Comparison of ENCODE assay signal across 25 cellular contexts in genomic region chr6:142706200-142706599, GRCh38.
DNase-seq lines count a peak whose midpoint lies in the region; ATAC-seq, FAIRE-seq and TF ChIP-seq lines count a peak whose summit lies in the region.
"Had no signal": no experiment of that assay in that cellular context is flagged by ENCODE, and none has a peak within 500 bp of the region (broad histone marks: within the 10 kb centered on the region; RNA-seq: fewer than 3 reads in every experiment).

No MANE protein-coding gene starts in this region.

- no peak for TF ChIP-seq EP300 in HepG2 (IDR thresholded peaks at IDR 0.05; ENCODE audit: low read depth in 2 of 2, low read length in 2 of 2)
- TF ChIP-seq EP300 in HepG2 (CRISPR knock-in tag; IDR thresholded peaks at IDR 0.05; ENCODE audit: borderline replicate concordance), result no peak

- ATAC-seq in right lobe of liver (peak in 3 of 4 donors; percentile 27 to 39 (median 32)), HepG2 (no peak), HG03135 (IDR thresholded peaks at IDR 0.05; ENCODE audit: unreplicated experiment) (no peak)
- ATAC-seq: activated CD8-positive, alpha-beta memory T cell treated with anti-CD3 and anti-CD28 coated beads, Interleukin-2, amount 10 ng/mL, durations not matched to agents 7 days and 5 days had no signal

- BruUV-seq in HepG2 (replicated peaks; lab: Mats Ljungman, UMichigan), result no TSS peak

- no peaks in the 10 kb centered on the region for H3K36me3 Mint-ChIP-seq in CD4-positive, alpha-beta memory T cell
- H3K36me3 Mint-ChIP-seq in activated T-helper 2 cell treated with anti-CD3 and anti-CD28 coated beads, Interferon-gamma antibody, Interleukin-2, Interleukin-4, amounts not matched to agents 10 μg/mL and 5 μg/mL and 100 μg/mL, durations not matched to agents 14 hours and 24 hours and 36 hours (ENCODE audit: low read depth), result no peaks in the 10 kb centered on the region
- H3K36me3 Mint-ChIP-seq: activated CD8-positive, alpha-beta memory T cell treated with anti-CD3 and anti-CD28 coated beads, Interleukin-2, amount 10 ng/mL, durations not matched to agents 7 days and 5 days; activated naive CD4-positive, alpha-beta T cell treated with anti-CD3 and anti-CD28 coated beads, Interleukin-2, amount 10 ng/mL, durations not matched to agents 7 days and 5 days; CD4-positive, CD25-positive, alpha-beta regulatory T cell; naive B cell had no signal

- H3K79me2 ChIP-seq in HepG2 (ENCODE audit: insufficient read depth, low read length), result no peaks in the 10 kb centered on the region
- no peaks in the 10 kb centered on the region for H3K79me2 ChIP-seq in keratinocyte (ENCODE audit: control insufficient read depth, insufficient read depth, low read length)

- peak overlapping the region in 4 of 8 donors; percentile 41 to 53 (median 48) for H3K4me3 Mint-ChIP-seq in CD4-positive, alpha-beta memory T cell
- H3K4me3 Mint-ChIP-seq in activated T-helper 2 cell treated with anti-CD3 and anti-CD28 coated beads, Interferon-gamma antibody, Interleukin-2, Interleukin-4, amounts not matched to agents 10 μg/mL and 5 μg/mL and 100 μg/mL, durations not matched to agents 14 hours and 24 hours and 36 hours (ENCODE audit: low read depth), result no peak overlapping the region
- H3K4me3 Mint-ChIP-seq: activated CD8-positive, alpha-beta memory T cell treated with anti-CD3 and anti-CD28 coated beads, Interleukin-2, amount 10 ng/mL, durations not matched to agents 7 days and 5 days; activated naive CD4-positive, alpha-beta T cell treated with anti-CD3 and anti-CD28 coated beads, Interleukin-2, amount 10 ng/mL, durations not matched to agents 7 days and 5 days; CD4-positive, CD25-positive, alpha-beta regulatory T cell; naive B cell had no signal

- H3K9ac ChIP-seq in HepG2 (ENCODE audit: insufficient read depth, low read depth, low read length), result no peak overlapping the region
- H3K9ac ChIP-seq in keratinocyte (ENCODE audit: control insufficient read depth, extremely low read depth, insufficient read depth, low read length), result no peak overlapping the region

- no peak for TF ChIP-seq RAD21 in HepG2 (CRISPR knock-in tag; IDR thresholded peaks at IDR 0.05)

- H3K27me3 ChIP-seq in right lobe of liver (no peaks in the 10 kb centered on the region), HepG2 (ENCODE audit: control insufficient read depth in 1 of 2, insufficient read depth in 2 of 2, low read length in 2 of 2) (no peaks in the 10 kb centered on the region; a peak in 1 of 5 replicates), keratinocyte (ENCODE audit: control insufficient read depth, extremely low read depth, insufficient read depth, low read length) (no peaks in the 10 kb centered on the region)
- no peaks in the 10 kb centered on the region for H3K27me3 ChIP-seq in CD4-positive, alpha-beta memory T cell (ENCODE audit: insufficient read depth, low read length)
- H3K27me3 ChIP-seq: Peyer's patch, SJCRH30, thyroid gland had no signal

- TF ChIP-seq CTCF in right lobe of liver (IDR thresholded peaks at IDR 0.05) (no peak), HepG2 (CRISPR knock-in tag; IDR thresholded peaks at IDR 0.05) (no peak), keratinocyte (optimal IDR thresholded peaks at IDR 0.05 in 1 of 3, IDR thresholded peaks at IDR 0.05 in 1 of 3, conservative IDR thresholded peaks at IDR 0.05 in 1 of 3; ENCODE audit: extremely low read depth in 1 of 3, insufficient read depth in 2 of 3, low read length in 3 of 3) (no peak)

- FAIRE-seq in HepG2 (lab: Jason Lieb, UNC) (no peak), keratinocyte (lab: Jason Lieb, UNC) (no peak)
- FAIRE-seq: astrocyte had no signal

- WGBS in right lobe of liver (ENCODE audit: insufficient coverage, low coverage, low lambda C conversion rate, missing lambda C conversion rate), result 55% methylated on average over 3 of the region's 3 CpGs
- WGBS in HepG2 (ENCODE audit: low lambda C conversion rate), result 61% methylated on average over 3 of the region's 3 CpGs

- TF ChIP-seq POLR2A in right lobe of liver (IDR thresholded peaks at IDR 0.05), result no peak
- TF ChIP-seq POLR2A in HepG2 (IDR thresholded peaks at IDR 0.05; ENCODE audit: insufficient read depth in 1 of 2, low read depth in 2 of 2, low read length in 2 of 2), result no peak

- no peaks in the 10 kb centered on the region for H4K20me1 ChIP-seq in HepG2 (ENCODE audit: insufficient read depth, low read length)
- no peaks in the 10 kb centered on the region for H4K20me1 ChIP-seq in keratinocyte (ENCODE audit: control insufficient read depth, extremely low read depth, insufficient read depth, low read length)

- peaks cover 2 to 24% (median 8%) of the 10 kb centered on the region in 4 donors for H3K4me1 Mint-ChIP-seq in CD4-positive, alpha-beta memory T cell
- peaks cover 3% of the 10 kb centered on the region for H3K4me1 Mint-ChIP-seq in activated T-helper 2 cell treated with anti-CD3 and anti-CD28 coated beads, Interferon-gamma antibody, Interleukin-2, Interleukin-4, amounts not matched to agents 10 μg/mL and 5 μg/mL and 100 μg/mL, durations not matched to agents 14 hours and 24 hours and 36 hours (ENCODE audit: low read depth)

- POLR2A ChIA-PET in HepG2 (lab: Yijun Ruan, JAX), result no interaction called here
- POLR2A ChIA-PET in CD4-positive, alpha-beta memory T cell (lab: Charles Lee; ENCODE audit: partially characterized antibody), result no interaction called here

- peak overlapping the region in 2 of 7 donors; percentile 47 to 55 for H3K27ac Mint-ChIP-seq in CD4-positive, alpha-beta memory T cell
- no peak overlapping the region for H3K27ac Mint-ChIP-seq in activated T-helper 2 cell treated with anti-CD3 and anti-CD28 coated beads, Interferon-gamma antibody, Interleukin-2, Interleukin-4, amounts not matched to agents 10 μg/mL and 5 μg/mL and 100 μg/mL, durations not matched to agents 14 hours and 24 hours and 36 hours
- H3K27ac Mint-ChIP-seq: activated CD8-positive, alpha-beta memory T cell treated with anti-CD3 and anti-CD28 coated beads, Interleukin-2, amount 10 ng/mL, durations not matched to agents 7 days and 5 days; activated naive CD4-positive, alpha-beta T cell treated with anti-CD3 and anti-CD28 coated beads, Interleukin-2, amount 10 ng/mL, durations not matched to agents 7 days and 5 days; CD4-positive, CD25-positive, alpha-beta regulatory T cell had no signal

- H3K36me3 ChIP-seq in right lobe of liver (no peaks in the 10 kb centered on the region), HepG2 (replicated peaks in 1 of 2; ENCODE audit: control insufficient read depth in 1 of 2, insufficient read depth in 2 of 2, low read length in 2 of 2) (no peaks in the 10 kb centered on the region), keratinocyte (ENCODE audit: control insufficient read depth in 2 of 2, extremely low read depth in 1 of 2, insufficient read depth in 2 of 2, low read length in 2 of 2) (no peaks in the 10 kb centered on the region)
- no peaks in the 10 kb centered on the region for H3K36me3 ChIP-seq in CD4-positive, alpha-beta memory T cell (ENCODE audit: insufficient read depth, low read length)
- H3K36me3 ChIP-seq: Peyer's patch, SJCRH30, thyroid gland, WERI-Rb-1 had no signal

- in situ Hi-C loops in HepG2 (cut with HindIII; ENCODE audit: extremely low pct_ligation_motif_present, low pct_unique_long_range_greater_than_20kb), result no loop called here

- H2AFZ ChIP-seq in HepG2 (ENCODE audit: low read length) (no peak overlapping the region), keratinocyte (ENCODE audit: control insufficient read depth, low read length) (peak overlapping the region; percentile 20)

- DNase-seq in right lobe of liver (no peak), HepG2 (ENCODE audit: low spot score) (no peak), OCI-M1 (lab: John Stamatoyannopoulos, UW) (peak; percentile 54), keratinocyte (ENCODE audit: low read depth, low spot score) (no peak)
- no peak for DNase-seq in CD4-positive, alpha-beta memory T cell
- DNase-seq in activated T-helper 2 cell treated with anti-CD3 and anti-CD28 coated beads, Interferon-gamma antibody, Interleukin-2, Interleukin-4, amounts not matched to agents 10 μg/mL and 5 μg/mL and 100 μg/mL, durations not matched to agents 14 hours and 24 hours and 36 hours (ENCODE audit: low spot score), result no peak
- DNase-seq: activated CD4-positive, alpha-beta T cell treated with anti-CD3 and anti-CD28 coated beads, Interleukin-2, amount 50 U/mL, for 1 hour; activated CD8-positive, alpha-beta memory T cell treated with anti-CD3 and anti-CD28 coated beads, Interleukin-2, amount 10 ng/mL, durations not matched to agents 7 days and 5 days; activated naive CD4-positive, alpha-beta T cell treated with anti-CD3 and anti-CD28 coated beads, Interleukin-2, amount 10 ng/mL, durations not matched to agents 7 days and 5 days; caudate nucleus; CD4-positive, CD25-positive, alpha-beta regulatory T cell; dermis blood vessel endothelial cell; mesenchymal stem cell; naive B cell; NCI-H1417; NCI-H2081; Peyer's patch; SJCRH30; stimulated activated CD4-positive, alpha-beta T cell treated with anti-CD3 and anti-CD28 coated beads, Interleukin-4, amount 100 ng/mL, for 1 hour; stimulated activated naive CD4-positive, alpha-beta T cell; T-helper 2 cell; thyroid gland; WERI-Rb-1 had no signal

- no peak overlapping the region for H3K27ac ChIP-seq in right lobe of liver
- H3K27ac ChIP-seq in HepG2 (ENCODE audit: extremely low read length, insufficient read depth, low read length), result no peak overlapping the region
- no peak overlapping the region for H3K27ac ChIP-seq in keratinocyte (ENCODE audit: control insufficient read depth, insufficient read depth, low read length)
- H3K27ac ChIP-seq in CD4-positive, alpha-beta memory T cell (ENCODE audit: low read depth, low read length), result no peak overlapping the region
- H3K27ac ChIP-seq: Peyer's patch, SJCRH30, thyroid gland, WERI-Rb-1 had no signal

- CTCF ChIA-PET in HepG2 (lab: Yijun Ruan, JAX; ENCODE audit: low intra/inter-chr PET ratio, low total read pairs), result no interaction called here
- CTCF ChIA-PET in CD4-positive, alpha-beta memory T cell (lab: Charles Lee; ENCODE audit: partially characterized antibody), result no interaction called here

- intact Hi-C loops in right lobe of liver (cut with DNase I) (loop anchor here in 1 of 2 donors (10.0 kb wide), 1 partner anchor 189 kb away; no protein-coding TSS in a partner anchor), HepG2 (cut with micrococcal nuclease; ENCODE audit: unreplicated experiment) (no loop called here)
- intact Hi-C loops in CD4-positive, alpha-beta memory T cell (cut with micrococcal nuclease), result no loop called here
- intact Hi-C loops in activated T-helper 2 cell treated with anti-CD3 and anti-CD28 coated beads, Interferon-gamma antibody, Interleukin-2, Interleukin-4, amounts not matched to agents 10 μg/mL and 5 μg/mL and 100 μg/mL, durations not matched to agents 14 hours and 24 hours and 36 hours (cut with micrococcal nuclease), result no loop called here

- no peaks in the 10 kb centered on the region for H3K9me3 ChIP-seq in right lobe of liver
- no peaks in the 10 kb centered on the region for H3K9me3 ChIP-seq in HepG2 (ENCODE audit: low read length)
- no peaks in the 10 kb centered on the region for H3K9me3 ChIP-seq in keratinocyte (ENCODE audit: control insufficient read depth, low read depth, low read length)
- no peaks in the 10 kb centered on the region for H3K9me3 ChIP-seq in CD4-positive, alpha-beta memory T cell (ENCODE audit: control insufficient read depth in 1 of 2, low read length in 2 of 2)
- H3K9me3 ChIP-seq: Peyer's patch, SJCRH30, thyroid gland had no signal

- H3K4me3 ChIP-seq in right lobe of liver (no peak overlapping the region), HepG2 (replicated peaks in 1 of 3; ENCODE audit: insufficient read depth in 1 of 3, low read depth in 2 of 3, low read length in 3 of 3) (no peak overlapping the region), keratinocyte (ENCODE audit: control insufficient read depth in 2 of 3, extremely low read depth in 1 of 3, insufficient read depth in 2 of 3, low read depth in 1 of 3, low read length in 3 of 3) (no peak overlapping the region)
- no peak overlapping the region for H3K4me3 ChIP-seq in CD4-positive, alpha-beta memory T cell (ENCODE audit: low read length in 2 of 2)
- H3K4me3 ChIP-seq: Peyer's patch, SJCRH30, thyroid gland had no signal

- no peaks in the 10 kb centered on the region for H3K4me1 ChIP-seq in right lobe of liver
- H3K4me1 ChIP-seq in HepG2 (ENCODE audit: insufficient read depth, low read length), result no peaks in the 10 kb centered on the region
- H3K4me1 ChIP-seq in keratinocyte (ENCODE audit: control insufficient read depth, extremely low read depth, insufficient read depth, low read length), result peaks cover 12% of the 10 kb centered on the region
- H3K4me1 ChIP-seq in CD4-positive, alpha-beta memory T cell (ENCODE audit: insufficient read depth, low read length), result peaks cover 4% of the 10 kb centered on the region
- H3K4me1 ChIP-seq: Peyer's patch, thyroid gland had no signal

- dilution Hi-C loops in keratinocyte (cut with MboI; ENCODE audit: extremely low pct_ligation_motif_present, low sequenced_read_pairs), result no loop called here

- H3K4me2 ChIP-seq in HepG2 (ENCODE audit: low read depth, low read length), result no peak overlapping the region
- no peak overlapping the region for H3K4me2 ChIP-seq in keratinocyte (ENCODE audit: control insufficient read depth, extremely low read depth, insufficient read depth, low read depth, low read length)

- H3K9me1 ChIP-seq in keratinocyte (ENCODE audit: control insufficient read depth, extremely low read depth, insufficient read depth, low read length), result no peaks in the 10 kb centered on the region

- no peaks in the 10 kb centered on the region for H3K27me3 Mint-ChIP-seq in CD4-positive, alpha-beta memory T cell
- no peaks in the 10 kb centered on the region for H3K27me3 Mint-ChIP-seq in activated T-helper 2 cell treated with anti-CD3 and anti-CD28 coated beads, Interferon-gamma antibody, Interleukin-2, Interleukin-4, amounts not matched to agents 10 μg/mL and 5 μg/mL and 100 μg/mL, durations not matched to agents 14 hours and 24 hours and 36 hours (ENCODE audit: low read depth)
- H3K27me3 Mint-ChIP-seq: activated CD8-positive, alpha-beta memory T cell treated with anti-CD3 and anti-CD28 coated beads, Interleukin-2, amount 10 ng/mL, durations not matched to agents 7 days and 5 days; activated naive CD4-positive, alpha-beta T cell treated with anti-CD3 and anti-CD28 coated beads, Interleukin-2, amount 10 ng/mL, durations not matched to agents 7 days and 5 days; CD4-positive, CD25-positive, alpha-beta regulatory T cell; naive B cell had no signal

- no peaks in the 10 kb centered on the region for H3K9me3 Mint-ChIP-seq in CD4-positive, alpha-beta memory T cell
- H3K9me3 Mint-ChIP-seq in activated T-helper 2 cell treated with anti-CD3 and anti-CD28 coated beads, Interferon-gamma antibody, Interleukin-2, Interleukin-4, amounts not matched to agents 10 μg/mL and 5 μg/mL and 100 μg/mL, durations not matched to agents 14 hours and 24 hours and 36 hours, result no peaks in the 10 kb centered on the region
- H3K9me3 Mint-ChIP-seq: activated naive CD4-positive, alpha-beta T cell treated with anti-CD3 and anti-CD28 coated beads, Interleukin-2, amount 10 ng/mL, durations not matched to agents 7 days and 5 days; naive B cell had no signal

Comparison
In these comparisons a context has a peak if more than half of its experiments do, and no peak if none do; other contexts are left out.
1. ATAC-seq: peak in right lobe of liver (3 of 4); none in HepG2 (single experiment) and HG03135 (single experiment).